Comparison of ENCODE assay signal across 1 cellular context in the genomic region with DNA sequence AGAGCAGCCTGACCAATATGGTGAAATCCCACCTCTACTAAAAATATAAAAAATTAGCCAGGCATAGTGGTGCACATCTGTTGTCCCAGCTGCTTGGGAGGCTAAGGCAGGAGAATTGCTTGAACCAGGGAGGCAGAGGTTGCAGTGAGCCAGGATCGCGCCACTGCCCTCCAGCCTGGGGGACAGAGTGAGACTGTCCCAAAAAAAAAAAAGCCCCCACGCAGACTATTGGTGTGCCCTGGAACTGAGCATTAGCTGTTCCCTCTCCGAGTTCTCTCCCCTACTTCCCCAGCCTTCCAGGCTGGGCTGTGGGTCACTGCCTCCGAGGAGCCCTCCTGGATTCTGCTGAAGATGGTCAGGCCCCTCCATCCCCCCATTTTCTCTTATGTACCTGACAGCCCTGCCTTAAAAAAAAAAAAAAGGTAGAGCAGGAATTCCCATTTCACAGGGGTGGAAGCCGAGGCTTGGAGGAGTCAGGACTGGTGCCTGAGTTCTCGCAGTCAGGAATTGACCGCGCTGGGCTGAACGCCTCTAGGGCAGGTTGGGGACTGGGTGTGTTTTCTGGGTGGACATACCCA.
TF ChIP-seq lines count a peak whose summit lies in the region.

No MANE protein-coding gene starts in this region.

TF ChIP-seq in HepG2, 621 proteins besides CTCF, POLR2A, EP300 and RAD21 (continues in another document):
- no peak for TF ChIP-seq ZNF430 (CRISPR knock-in tag; IDR thresholded peaks at IDR 0.05)
- TF ChIP-seq SMARCC2 (IDR thresholded peaks at IDR 0.05), result no peak
- no peak for TF ChIP-seq ZSCAN12 (CRISPR knock-in tag; IDR thresholded peaks at IDR 0.05)
- TF ChIP-seq ZNF761 (CRISPR knock-in tag; conservative IDR thresholded peaks at IDR 0.05), result no peak
- no peak for TF ChIP-seq POLR2AphosphoS2 (IDR thresholded peaks at IDR 0.05; ENCODE audit: low read depth, low read length)
- no peak for TF ChIP-seq ZFP62 (CRISPR knock-in tag; IDR thresholded peaks at IDR 0.05)
- TF ChIP-seq KAT8 (CRISPR knock-in tag; IDR thresholded peaks at IDR 0.05), result no peak
- no peak for TF ChIP-seq ZNF33B (CRISPR knock-in tag; IDR thresholded peaks at IDR 0.05)
- TF ChIP-seq HNRNPK (IDR thresholded peaks at IDR 0.05; ENCODE audit: low read depth, low read length, poor library complexity, severe bottlenecking), result no peak
- TF ChIP-seq CENPX (CRISPR knock-in tag; IDR thresholded peaks at IDR 0.05), result no peak
- TF ChIP-seq FOSL1 (CRISPR knock-in tag; IDR thresholded peaks at IDR 0.05; ENCODE audit: borderline replicate concordance), result no peak
- TF ChIP-seq SAFB2 (CRISPR knock-in tag; IDR thresholded peaks at IDR 0.05; ENCODE audit: borderline replicate concordance, low read depth), result no peak
- TF ChIP-seq ONECUT2 (CRISPR knock-in tag; IDR thresholded peaks at IDR 0.05), result no peak
- TF ChIP-seq SYNCRIP (IDR thresholded peaks at IDR 0.05; ENCODE audit: insufficient read depth, low read depth, low read length), result no peak
- TF ChIP-seq KDM4B (CRISPR knock-in tag; IDR thresholded peaks at IDR 0.05), result no peak
- TF ChIP-seq ZNF749 (CRISPR knock-in tag; IDR thresholded peaks at IDR 0.05; ENCODE audit: borderline replicate concordance), result 0 out of 2 replicates have a peak, but pooled peaks have one; percentile 8
- TF ChIP-seq ZNF441 (CRISPR knock-in tag; IDR thresholded peaks at IDR 0.05; ENCODE audit: borderline replicate concordance), result 0 out of 2 replicates have a peak, but pooled peaks have one; percentile 12
- TF ChIP-seq, protein P1, sequence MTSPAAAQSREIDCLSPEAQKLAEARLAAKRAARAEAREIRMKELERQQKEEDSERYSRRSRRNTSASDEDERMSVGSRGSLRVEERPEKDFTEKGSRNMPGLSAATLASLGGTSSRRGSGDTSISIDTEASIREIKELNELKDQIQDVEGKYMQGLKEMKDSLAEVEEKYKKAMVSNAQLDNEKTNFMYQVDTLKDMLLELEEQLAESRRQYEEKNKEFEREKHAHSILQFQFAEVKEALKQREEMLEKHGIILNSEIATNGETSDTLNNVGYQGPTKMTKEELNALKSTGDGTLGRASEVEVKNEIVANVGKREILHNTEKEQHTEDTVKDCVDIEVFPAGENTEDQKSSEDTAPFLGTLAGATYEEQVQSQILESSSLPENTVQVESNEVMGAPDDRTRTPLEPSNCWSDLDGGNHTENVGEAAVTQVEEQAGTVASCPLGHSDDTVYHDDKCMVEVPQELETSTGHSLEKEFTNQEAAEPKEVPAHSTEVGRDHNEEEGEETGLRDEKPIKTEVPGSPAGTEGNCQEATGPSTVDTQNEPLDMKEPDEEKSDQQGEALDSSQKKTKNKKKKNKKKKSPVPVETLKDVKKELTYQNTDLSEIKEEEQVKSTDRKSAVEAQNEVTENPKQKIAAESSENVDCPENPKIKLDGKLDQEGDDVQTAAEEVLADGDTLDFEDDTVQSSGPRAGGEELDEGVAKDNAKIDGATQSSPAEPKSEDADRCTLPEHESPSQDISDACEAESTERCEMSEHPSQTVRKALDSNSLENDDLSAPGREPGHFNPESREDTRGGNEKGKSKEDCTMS (CRISPR knock-in tag; conservative IDR thresholded peaks at IDR 0.05), result no peak
- TF ChIP-seq, protein P2, sequence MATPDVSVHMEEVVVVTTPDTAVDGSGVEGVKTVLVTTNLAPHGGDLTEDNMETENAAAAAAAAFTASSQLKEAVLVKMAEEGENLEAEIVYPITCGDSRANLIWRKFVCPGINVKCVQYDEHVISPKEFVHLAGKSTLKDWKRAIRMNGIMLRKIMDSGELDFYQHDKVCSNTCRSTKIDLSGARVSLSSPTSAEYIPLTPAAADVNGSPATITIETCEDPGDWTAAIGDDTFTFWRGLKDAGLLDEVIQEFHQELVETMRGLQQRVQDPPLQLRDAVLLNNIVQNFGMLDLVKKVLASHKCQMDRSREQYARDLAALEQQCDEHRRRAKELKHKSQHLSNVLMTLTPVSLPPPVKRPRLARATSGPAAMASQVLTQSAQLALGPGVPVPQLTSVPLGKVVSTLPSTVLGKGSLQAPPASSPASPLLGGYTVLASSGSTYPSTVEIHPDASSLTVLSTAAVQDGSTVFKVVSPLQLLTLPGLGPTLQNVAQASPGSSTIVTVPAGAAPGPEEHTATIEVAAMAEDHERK (CRISPR knock-in tag; IDR thresholded peaks at IDR 0.05; ENCODE audit: low read depth), result no peak
- no peak for TF ChIP-seq ZNF12 (CRISPR knock-in tag; IDR thresholded peaks at IDR 0.05)
- 0 out of 2 replicates have a peak, but pooled peaks have one; percentile 51 for TF ChIP-seq ZMYM2 (CRISPR knock-in tag; IDR thresholded peaks at IDR 0.05)
- TF ChIP-seq NRL (CRISPR knock-in tag; IDR thresholded peaks at IDR 0.05; ENCODE audit: borderline replicate concordance), result no peak
- no peak for TF ChIP-seq ZNF772 (CRISPR knock-in tag; IDR thresholded peaks at IDR 0.05)
- no peak for TF ChIP-seq ATF7-NPFF (CRISPR knock-in tag; IDR thresholded peaks at IDR 0.05; ENCODE audit: low read depth)
- TF ChIP-seq, protein P3, sequence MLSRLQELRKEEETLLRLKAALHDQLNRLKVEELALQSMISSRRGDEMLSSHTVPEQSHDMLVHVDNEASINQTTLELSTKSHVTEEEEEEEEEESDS (CRISPR knock-in tag; IDR thresholded peaks at IDR 0.05; ENCODE audit: borderline replicate concordance), result no peak
- TF ChIP-seq SATB2 (CRISPR knock-in tag; IDR thresholded peaks at IDR 0.05), result no peak
- TF ChIP-seq, protein P4, sequence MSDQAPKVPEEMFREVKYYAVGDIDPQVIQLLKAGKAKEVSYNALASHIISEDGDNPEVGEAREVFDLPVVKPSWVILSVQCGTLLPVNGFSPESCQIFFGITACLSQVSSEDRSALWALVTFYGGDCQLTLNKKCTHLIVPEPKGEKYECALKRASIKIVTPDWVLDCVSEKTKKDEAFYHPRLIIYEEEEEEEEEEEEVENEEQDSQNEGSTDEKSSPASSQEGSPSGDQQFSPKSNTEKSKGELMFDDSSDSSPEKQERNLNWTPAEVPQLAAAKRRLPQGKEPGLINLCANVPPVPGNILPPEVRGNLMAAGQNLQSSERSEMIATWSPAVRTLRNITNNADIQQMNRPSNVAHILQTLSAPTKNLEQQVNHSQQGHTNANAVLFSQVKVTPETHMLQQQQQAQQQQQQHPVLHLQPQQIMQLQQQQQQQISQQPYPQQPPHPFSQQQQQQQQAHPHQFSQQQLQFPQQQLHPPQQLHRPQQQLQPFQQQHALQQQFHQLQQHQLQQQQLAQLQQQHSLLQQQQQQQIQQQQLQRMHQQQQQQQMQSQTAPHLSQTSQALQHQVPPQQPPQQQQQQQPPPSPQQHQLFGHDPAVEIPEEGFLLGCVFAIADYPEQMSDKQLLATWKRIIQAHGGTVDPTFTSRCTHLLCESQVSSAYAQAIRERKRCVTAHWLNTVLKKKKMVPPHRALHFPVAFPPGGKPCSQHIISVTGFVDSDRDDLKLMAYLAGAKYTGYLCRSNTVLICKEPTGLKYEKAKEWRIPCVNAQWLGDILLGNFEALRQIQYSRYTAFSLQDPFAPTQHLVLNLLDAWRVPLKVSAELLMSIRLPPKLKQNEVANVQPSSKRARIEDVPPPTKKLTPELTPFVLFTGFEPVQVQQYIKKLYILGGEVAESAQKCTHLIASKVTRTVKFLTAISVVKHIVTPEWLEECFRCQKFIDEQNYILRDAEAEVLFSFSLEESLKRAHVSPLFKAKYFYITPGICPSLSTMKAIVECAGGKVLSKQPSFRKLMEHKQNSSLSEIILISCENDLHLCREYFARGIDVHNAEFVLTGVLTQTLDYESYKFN (CRISPR knock-in tag; conservative IDR thresholded peaks at IDR 0.05), result no peak
- TF ChIP-seq NCOA2 (CRISPR knock-in tag; IDR thresholded peaks at IDR 0.05), result no peak
- no peak for TF ChIP-seq NONO (IDR thresholded peaks at IDR 0.05)
- TF ChIP-seq NONO (CRISPR knock-in tag; conservative IDR thresholded peaks at IDR 0.05), result no peak
- TF ChIP-seq, protein P5, sequence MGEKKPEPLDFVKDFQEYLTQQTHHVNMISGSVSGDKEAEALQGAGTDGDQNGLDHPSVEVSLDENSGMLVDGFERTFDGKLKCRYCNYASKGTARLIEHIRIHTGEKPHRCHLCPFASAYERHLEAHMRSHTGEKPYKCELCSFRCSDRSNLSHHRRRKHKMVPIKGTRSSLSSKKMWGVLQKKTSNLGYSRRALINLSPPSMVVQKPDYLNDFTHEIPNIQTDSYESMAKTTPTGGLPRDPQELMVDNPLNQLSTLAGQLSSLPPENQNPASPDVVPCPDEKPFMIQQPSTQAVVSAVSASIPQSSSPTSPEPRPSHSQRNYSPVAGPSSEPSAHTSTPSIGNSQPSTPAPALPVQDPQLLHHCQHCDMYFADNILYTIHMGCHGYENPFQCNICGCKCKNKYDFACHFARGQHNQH (CRISPR knock-in tag; IDR thresholded peaks at IDR 0.05), result 0 out of 2 replicates have a peak, but pooled peaks have one; percentile 2
- TF ChIP-seq, protein P6, sequence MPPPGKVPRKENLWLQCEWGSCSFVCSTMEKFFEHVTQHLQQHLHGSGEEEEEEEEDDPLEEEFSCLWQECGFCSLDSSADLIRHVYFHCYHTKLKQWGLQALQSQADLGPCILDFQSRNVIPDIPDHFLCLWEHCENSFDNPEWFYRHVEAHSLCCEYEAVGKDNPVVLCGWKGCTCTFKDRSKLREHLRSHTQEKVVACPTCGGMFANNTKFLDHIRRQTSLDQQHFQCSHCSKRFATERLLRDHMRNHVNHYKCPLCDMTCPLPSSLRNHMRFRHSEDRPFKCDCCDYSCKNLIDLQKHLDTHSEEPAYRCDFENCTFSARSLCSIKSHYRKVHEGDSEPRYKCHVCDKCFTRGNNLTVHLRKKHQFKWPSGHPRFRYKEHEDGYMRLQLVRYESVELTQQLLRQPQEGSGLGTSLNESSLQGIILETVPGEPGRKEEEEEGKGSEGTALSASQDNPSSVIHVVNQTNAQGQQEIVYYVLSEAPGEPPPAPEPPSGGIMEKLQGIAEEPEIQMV (CRISPR knock-in tag; IDR thresholded peaks at IDR 0.05; ENCODE audit: low read depth), result peak; percentile 73; the same call in 1 of the 2 replicates
- TF ChIP-seq PHF20 (CRISPR knock-in tag; IDR thresholded peaks at IDR 0.05), result no peak
- TF ChIP-seq, protein P7, sequence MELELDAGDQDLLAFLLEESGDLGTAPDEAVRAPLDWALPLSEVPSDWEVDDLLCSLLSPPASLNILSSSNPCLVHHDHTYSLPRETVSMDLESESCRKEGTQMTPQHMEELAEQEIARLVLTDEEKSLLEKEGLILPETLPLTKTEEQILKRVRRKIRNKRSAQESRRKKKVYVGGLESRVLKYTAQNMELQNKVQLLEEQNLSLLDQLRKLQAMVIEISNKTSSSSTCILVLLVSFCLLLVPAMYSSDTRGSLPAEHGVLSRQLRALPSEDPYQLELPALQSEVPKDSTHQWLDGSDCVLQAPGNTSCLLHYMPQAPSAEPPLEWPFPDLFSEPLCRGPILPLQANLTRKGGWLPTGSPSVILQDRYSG (CRISPR knock-in tag; IDR thresholded peaks at IDR 0.05), result no peak
- TF ChIP-seq, protein P8, sequence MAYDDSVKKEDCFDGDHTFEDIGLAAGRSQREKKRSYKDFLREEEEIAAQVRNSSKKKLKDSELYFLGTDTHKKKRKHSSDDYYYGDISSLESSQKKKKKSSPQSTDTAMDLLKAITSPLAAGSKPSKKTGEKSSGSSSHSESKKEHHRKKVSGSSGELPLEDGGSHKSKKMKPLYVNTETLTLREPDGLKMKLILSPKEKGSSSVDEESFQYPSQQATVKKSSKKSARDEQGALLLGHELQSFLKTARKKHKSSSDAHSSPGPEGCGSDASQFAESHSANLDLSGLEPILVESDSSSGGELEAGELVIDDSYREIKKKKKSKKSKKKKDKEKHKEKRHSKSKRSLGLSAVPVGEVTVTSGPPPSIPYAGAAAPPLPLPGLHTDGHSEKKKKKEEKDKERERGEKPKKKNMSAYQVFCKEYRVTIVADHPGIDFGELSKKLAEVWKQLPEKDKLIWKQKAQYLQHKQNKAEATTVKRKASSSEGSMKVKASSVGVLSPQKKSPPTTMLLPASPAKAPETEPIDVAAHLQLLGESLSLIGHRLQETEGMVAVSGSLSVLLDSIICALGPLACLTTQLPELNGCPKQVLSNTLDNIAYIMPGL (CRISPR knock-in tag; IDR thresholded peaks at IDR 0.05; ENCODE audit: borderline replicate concordance in 1 of 2, low read depth in 1 of 2), result no peak
- TF ChIP-seq, protein P9, sequence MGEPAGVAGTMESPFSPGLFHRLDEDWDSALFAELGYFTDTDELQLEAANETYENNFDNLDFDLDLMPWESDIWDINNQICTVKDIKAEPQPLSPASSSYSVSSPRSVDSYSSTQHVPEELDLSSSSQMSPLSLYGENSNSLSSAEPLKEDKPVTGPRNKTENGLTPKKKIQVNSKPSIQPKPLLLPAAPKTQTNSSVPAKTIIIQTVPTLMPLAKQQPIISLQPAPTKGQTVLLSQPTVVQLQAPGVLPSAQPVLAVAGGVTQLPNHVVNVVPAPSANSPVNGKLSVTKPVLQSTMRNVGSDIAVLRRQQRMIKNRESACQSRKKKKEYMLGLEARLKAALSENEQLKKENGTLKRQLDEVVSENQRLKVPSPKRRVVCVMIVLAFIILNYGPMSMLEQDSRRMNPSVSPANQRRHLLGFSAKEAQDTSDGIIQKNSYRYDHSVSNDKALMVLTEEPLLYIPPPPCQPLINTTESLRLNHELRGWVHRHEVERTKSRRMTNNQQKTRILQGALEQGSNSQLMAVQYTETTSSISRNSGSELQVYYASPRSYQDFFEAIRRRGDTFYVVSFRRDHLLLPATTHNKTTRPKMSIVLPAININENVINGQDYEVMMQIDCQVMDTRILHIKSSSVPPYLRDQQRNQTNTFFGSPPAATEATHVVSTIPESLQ (CRISPR knock-in tag; conservative IDR thresholded peaks at IDR 0.05), result no peak
- TF ChIP-seq SP1 (IDR thresholded peaks at IDR 0.05), result no peak
- TF ChIP-seq SP1 (CRISPR knock-in tag; IDR thresholded peaks at IDR 0.05), result no peak
- no peak for TF ChIP-seq GPN1 (CRISPR knock-in tag; IDR thresholded peaks at IDR 0.05; ENCODE audit: borderline replicate concordance)
- peak; percentile 86 for TF ChIP-seq ZNF629 (CRISPR knock-in tag; conservative IDR thresholded peaks at IDR 0.05)
- no peak for TF ChIP-seq RELA (CRISPR knock-in tag; IDR thresholded peaks at IDR 0.05)
- TF ChIP-seq REXO4 (CRISPR knock-in tag; IDR thresholded peaks at IDR 0.05; ENCODE audit: borderline replicate concordance), result no peak
- no peak; the same call in 1 of the 2 replicates for TF ChIP-seq RFX3 (CRISPR knock-in tag; IDR thresholded peaks at IDR 0.05)
- TF ChIP-seq, protein P10, sequence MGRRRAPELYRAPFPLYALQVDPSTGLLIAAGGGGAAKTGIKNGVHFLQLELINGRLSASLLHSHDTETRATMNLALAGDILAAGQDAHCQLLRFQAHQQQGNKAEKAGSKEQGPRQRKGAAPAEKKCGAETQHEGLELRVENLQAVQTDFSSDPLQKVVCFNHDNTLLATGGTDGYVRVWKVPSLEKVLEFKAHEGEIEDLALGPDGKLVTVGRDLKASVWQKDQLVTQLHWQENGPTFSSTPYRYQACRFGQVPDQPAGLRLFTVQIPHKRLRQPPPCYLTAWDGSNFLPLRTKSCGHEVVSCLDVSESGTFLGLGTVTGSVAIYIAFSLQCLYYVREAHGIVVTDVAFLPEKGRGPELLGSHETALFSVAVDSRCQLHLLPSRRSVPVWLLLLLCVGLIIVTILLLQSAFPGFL (CRISPR knock-in tag; IDR thresholded peaks at IDR 0.05), result no peak
- no peak for TF ChIP-seq RORA (CRISPR knock-in tag; IDR thresholded peaks at IDR 0.05)
- TF ChIP-seq ZKSCAN1 (IDR thresholded peaks at IDR 0.05; ENCODE audit: low read length), result no peak
- TF ChIP-seq DMAP1 (CRISPR knock-in tag; IDR thresholded peaks at IDR 0.05), result no peak
- TF ChIP-seq TEAD3 (CRISPR knock-in tag; optimal IDR thresholded peaks at IDR 0.05; ENCODE audit: borderline replicate concordance), result no peak
- no peak for TF ChIP-seq ADNP (CRISPR knock-in tag; IDR thresholded peaks at IDR 0.05)
- TF ChIP-seq ZNF101 (CRISPR knock-in tag; IDR thresholded peaks at IDR 0.05; ENCODE audit: borderline replicate concordance, low read depth), result no peak
- no peak for TF ChIP-seq KDM3A (CRISPR knock-in tag; IDR thresholded peaks at IDR 0.05; ENCODE audit: low read depth)
